ENCODE assay signal across 13 cellular contexts in the genomic region with DNA sequence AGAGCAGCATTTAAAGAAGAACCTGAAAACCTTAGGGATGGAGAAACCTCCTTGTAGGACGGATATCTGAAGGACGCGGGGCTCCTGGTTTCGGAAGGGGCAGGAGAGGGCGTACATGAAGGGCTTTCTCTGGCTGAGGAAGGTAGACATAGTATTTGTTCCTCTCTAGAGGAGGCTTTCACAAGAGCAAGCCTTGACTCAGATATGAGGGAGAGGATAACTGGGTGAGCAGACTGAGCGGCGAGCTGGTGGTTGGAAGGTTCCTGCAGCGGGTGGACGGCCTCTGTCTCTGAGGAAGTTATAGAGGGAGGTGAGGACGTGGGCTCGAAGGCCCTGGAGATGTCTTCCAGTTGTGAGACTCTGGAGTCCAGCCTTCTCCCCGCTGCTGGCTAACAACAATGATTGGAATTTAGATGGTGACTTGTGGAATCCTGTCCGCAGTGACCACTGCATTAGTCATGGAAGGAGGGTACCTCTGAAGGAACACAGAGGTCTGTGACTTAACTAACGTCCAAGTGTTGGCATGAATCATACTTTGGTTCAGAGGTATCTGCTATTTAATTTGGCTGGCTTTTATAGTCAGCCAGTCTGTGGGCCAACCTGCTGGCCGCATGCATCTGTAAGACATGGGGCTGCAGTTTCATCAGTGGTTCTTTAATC.
A peak's percentile ranks its signal among the peaks of the same experiment; 100 is the strongest.
DNase-seq lines count a peak whose midpoint lies in the region; ATAC-seq, FAIRE-seq and TF ChIP-seq lines count a peak whose summit lies in the region.
"Had no signal": no experiment of that assay in that cellular context is flagged by ENCODE, and none has a peak within 500 bp of the region (broad histone marks: within the 10 kb centered on the region; RNA-seq: fewer than 3 reads in every experiment).

No MANE protein-coding gene starts in this region.

- H3K9me2 ChIP-seq in GM23248 (ENCODE audit: insufficient read depth): no peaks in the 10 kb centered on the region

- in situ Hi-C loops in GM23248 (cut with MboI): no loop called here

- peaks cover 49% of the 10 kb centered on the region for H3K4me1 ChIP-seq in GM23248 (ENCODE audit: insufficient read depth)
- H3K4me1 ChIP-seq in RWPE2 (ENCODE audit: insufficient read depth, poor library complexity, severe bottlenecking): peaks cover 52% of the 10 kb centered on the region

- H3K9ac ChIP-seq in GM23248: peak overlapping the region; percentile 80

- DNase-seq in GM23248: peak; percentile 99
- peak; percentile 91 for DNase-seq in RWPE2 (ENCODE audit: low spot score)
- DNase-seq in skeletal muscle cell (ENCODE audit: low read depth): peak; percentile 97
- DNase-seq in DMS 273 (lab: John Stamatoyannopoulos, UW; ENCODE audit: unreplicated experiment): no peak
- no peak for DNase-seq in GM12891 (ENCODE audit: insufficient read length, low spot score)
- no peak for DNase-seq in HuH-7.5 (ENCODE audit: low spot score)
- DNase-seq: activated naive CD4-positive, alpha-beta T cell treated with anti-CD3 and anti-CD28 coated beads for 36 hours; head of caudate nucleus; NCI-H2227 treated with DMSO at 0.1 percent for 48 hours; T-helper 9 cell had no signal

- no peak overlapping the region for H2AFZ ChIP-seq in GM23248

- H4K20me1 ChIP-seq in GM23248 (ENCODE audit: insufficient read depth): no peaks in the 10 kb centered on the region

- no peaks in the 10 kb centered on the region for H3K27me3 ChIP-seq in GM23248 (replicated peaks; ENCODE audit: insufficient read depth)
- no peaks in the 10 kb centered on the region for H3K27me3 ChIP-seq in RWPE2 (ENCODE audit: insufficient read depth, poor library complexity, severe bottlenecking)
- H3K27me3 ChIP-seq: neutrophil had no signal

- H3K4me3 ChIP-seq in GM23248: peak overlapping the region; percentile 43
- no peak overlapping the region for H3K4me3 ChIP-seq in RWPE2 (ENCODE audit: severe bottlenecking)
- no peak overlapping the region for H3K4me3 ChIP-seq in skeletal muscle cell (ENCODE audit: low read depth, low read length)

- peaks cover 72% of the 10 kb centered on the region for H3F3A ChIP-seq in GM23248 (ENCODE audit: insufficient read depth)

- H3K79me2 ChIP-seq in GM23248 (ENCODE audit: insufficient read depth): peaks cover 82% of the 10 kb centered on the region

- H3K9me3 ChIP-seq in GM23248 (ENCODE audit: low read depth) (no peaks in the 10 kb centered on the region), RWPE2 (ENCODE audit: severe bottlenecking) (no peaks in the 10 kb centered on the region)
- H3K9me3 ChIP-seq: neutrophil had no signal

- H3K36me3 ChIP-seq in GM23248 (ENCODE audit: low read depth) (0 out of 2 replicates have a peak, but pooled peaks cover 18% of the 10 kb centered on the region), RWPE2 (ENCODE audit: low read depth) (peaks cover 36% of the 10 kb centered on the region)
- H3K36me3 ChIP-seq: neutrophil had no signal

- 31 to 33% methylated on average over 15 of the region's 15 CpGs for WGBS in GM23248 (ENCODE audit: low coverage in 1 of 2, low lambda C conversion rate in 2 of 2, missing lambda C conversion rate in 2 of 2), 2 experiments

- H3K4me2 ChIP-seq in GM23248 (ENCODE audit: unreplicated experiment): peak overlapping the region; percentile 72

- TF ChIP-seq POLR2A in GM12891 (IDR thresholded peaks at IDR 0.05; ENCODE audit: low read depth, low read length): no peak

- peak; percentile 88 for ATAC-seq in RWPE2 (ENCODE audit: low read depth)
- ATAC-seq in esophagus mucosa: peak; percentile 77
- no peak for ATAC-seq in HG03139 (IDR thresholded peaks at IDR 0.05; ENCODE audit: unreplicated experiment)

- TF ChIP-seq CTCF in RWPE2 (IDR thresholded peaks at IDR 0.05; ENCODE audit: poor library complexity, severe bottlenecking): no peak

- H3K27ac ChIP-seq in GM23248: peak overlapping the region; percentile 98
- H3K27ac ChIP-seq in RWPE2 (ENCODE audit: poor library complexity, severe bottlenecking): peak overlapping the region; percentile 98
- H3K27ac ChIP-seq: neutrophil had no signal

- FAIRE-seq in GM12891 (lab: Jason Lieb, UNC): no peak

TF ChIP-seq in GM12891, 5 proteins besides CTCF, POLR2A, EP300 and RAD21:
- TF ChIP-seq POLR2AphosphoS5 (IDR thresholded peaks at IDR 0.05; ENCODE audit: low read depth, low read length): no peak
- TF ChIP-seq SPI1 (IDR thresholded peaks at IDR 0.05; ENCODE audit: low read depth, low read length): no peak
- no peak for TF ChIP-seq PAX5 (IDR thresholded peaks at IDR 0.05; ENCODE audit: insufficient read depth, low read length, severe bottlenecking)
- no peak for TF ChIP-seq POU2F2 (IDR thresholded peaks at IDR 0.05; ENCODE audit: low read depth, low read length)
- no peak for TF ChIP-seq TAF1 (IDR thresholded peaks at IDR 0.05; ENCODE audit: low read depth, low read length)

Comparison
In these comparisons a context has a peak if more than half of its experiments do, and no peak if none do; other contexts are left out.
1. DNase-seq: peak in GM23248 (single experiment), RWPE2 (single experiment) and skeletal muscle cell (single experiment); none in DMS 273 (single experiment), GM12891 (single experiment) and HuH-7.5 (single experiment).